ENCODE assay signal across 8 cellular contexts in genomic region chr7:150962743-150963399, GRCh38. TPM values are rescaled to one million over a fixed set of nuclear protein-coding genes. Genes with fewer than 3 reads are reported as not detected.
DNase-seq lines count a peak whose midpoint lies in the region; FAIRE-seq and TF ChIP-seq lines count a peak whose summit lies in the region.

No MANE protein-coding gene starts in this region.

- H2AFZ ChIP-seq in fibroblast of lung (ENCODE audit: low read length) (no peak overlapping the region), neuron (ENCODE audit: low read depth, low read length) (no peak overlapping the region)

- peak; percentile 22 for DNase-seq in GDM1 (lab: John Stamatoyannopoulos, UW)
- DNase-seq in H54 (ENCODE audit: insufficient read length, low spot score), result peak; percentile 91
- DNase-seq in NCI-H69 (lab: John Stamatoyannopoulos, UW), result peak; percentile 58
- peak; percentile 69 to 76 for DNase-seq in activated T-cell treated with anti-CD3 and anti-CD28 coated beads, Interleukin-2, amount 50 U/mL, for 48 hours
- DNase-seq in fibroblast of lung (ENCODE audit: low read depth in 2 of 2), result peak in 1 of 2 donors; percentile 27
- no peak for DNase-seq in DMS153 (lab: John Stamatoyannopoulos, UW)
- no peak for DNase-seq in MV-4-11 (lab: John Stamatoyannopoulos, UW)

- H3K79me2 ChIP-seq in fibroblast of lung (ENCODE audit: control insufficient read depth, insufficient read depth, low read length), result no peaks in the 10 kb centered on the region

- H3K9me3 ChIP-seq in fibroblast of lung (ENCODE audit: control insufficient read depth, insufficient read depth, low read depth, low read length) (no peaks in the 10 kb centered on the region), neuron (ENCODE audit: low read length) (no peaks in the 10 kb centered on the region)

- H4K20me1 ChIP-seq in fibroblast of lung (ENCODE audit: control insufficient read depth, extremely low read depth, insufficient read depth, low read length), result no peaks in the 10 kb centered on the region

- TF ChIP-seq CTCF in fibroblast of lung (conservative IDR thresholded peaks at IDR 0.05 in 1 of 2, IDR thresholded peaks at IDR 0.05 in 1 of 2; ENCODE audit: low read depth in 1 of 2, low read length in 2 of 2), result peak; percentile 80 to 92

- no peak overlapping the region for H3K9ac ChIP-seq in fibroblast of lung (ENCODE audit: insufficient read depth, low read length)

- no peak overlapping the region for H3K4me2 ChIP-seq in fibroblast of lung (ENCODE audit: extremely low read depth, insufficient read depth, low read length)

- H3K4me1 ChIP-seq in fibroblast of lung (ENCODE audit: control insufficient read depth, extremely low read depth, insufficient read depth, low read length) (peaks cover 3% of the 10 kb centered on the region), neuron (ENCODE audit: insufficient read depth, low read length) (peaks cover 28% of the 10 kb centered on the region)

- H3K27me3 ChIP-seq in fibroblast of lung (ENCODE audit: control insufficient read depth, insufficient read depth, low read length) (peaks cover 1% of the 10 kb centered on the region), neuron (ENCODE audit: insufficient read depth, low read length) (no peaks in the 10 kb centered on the region)

- H3K27ac ChIP-seq in fibroblast of lung (ENCODE audit: insufficient read depth, low read length), result no peak overlapping the region

- H3K36me3 ChIP-seq in fibroblast of lung (ENCODE audit: control insufficient read depth, insufficient read depth, low read length) (no peaks in the 10 kb centered on the region), neuron (ENCODE audit: insufficient read depth, low read length) (no peaks in the 10 kb centered on the region)

- FAIRE-seq in H54 (lab: Jason Lieb, UNC), result no peak

- H3K4me3 ChIP-seq in fibroblast of lung (replicated peaks in 1 of 4; ENCODE audit: control extremely low read depth in 1 of 4, insufficient read depth in 1 of 4, low read depth in 3 of 4, low read length in 4 of 4) (no peak overlapping the region), neuron (ENCODE audit: low read length) (peak overlapping the region; percentile 15)

- no peak for TF ChIP-seq POLR2A in H54 (IDR thresholded peaks at IDR 0.05; ENCODE audit: low read depth, low read length)

RNA-seq across cellular contexts. Expression of gene KCNH2, which starts 15.2 kb away (rescaled TPM):
- 6.1 and 6.2 TPM in 2 replicates for total RNA-seq in fibroblast of lung
- 0.15 and 0.20 TPM in 2 replicates for polyA plus RNA-seq in fibroblast of lung
- 0.14 and 0.27 TPM in 2 replicates for polyA plus RNA-seq in fibroblast of lung (2012)
- 0.59 TPM in 1 of 2 replicates, not detected in the other for polyA minus RNA-seq in fibroblast of lung (ENCODE audit: low replicate concordance)

RNA-seq across cellular contexts. Expression of gene NOS3, which starts 27.9 kb away (rescaled TPM):
- 0.50 and 0.77 TPM in 2 replicates for total RNA-seq in fibroblast of lung
- polyA plus RNA-seq in fibroblast of lung, result 0.12 and 0.38 TPM in 2 replicates
- 0.40 and 0.58 TPM in 2 replicates for polyA plus RNA-seq in fibroblast of lung (2012)
- polyA minus RNA-seq in fibroblast of lung (ENCODE audit: low replicate concordance), result 0.22 and 0.67 TPM in 2 replicates

Comparison
In these comparisons a context has a peak if more than half of its experiments do, and no peak if none do; other contexts are left out.
1. DNase-seq: peak in GDM1 (single experiment), H54 (single experiment), NCI-H69 (single experiment) and activated T-cell treated with anti-CD3 and anti-CD28 coated beads, Interleukin-2, amount 50 U/mL, for 48 hours (2 of 2); none in DMS153 (single experiment) and MV-4-11 (single experiment).